Comparison of ENCODE assay signal across 1 cellular context in the genomic region with DNA sequence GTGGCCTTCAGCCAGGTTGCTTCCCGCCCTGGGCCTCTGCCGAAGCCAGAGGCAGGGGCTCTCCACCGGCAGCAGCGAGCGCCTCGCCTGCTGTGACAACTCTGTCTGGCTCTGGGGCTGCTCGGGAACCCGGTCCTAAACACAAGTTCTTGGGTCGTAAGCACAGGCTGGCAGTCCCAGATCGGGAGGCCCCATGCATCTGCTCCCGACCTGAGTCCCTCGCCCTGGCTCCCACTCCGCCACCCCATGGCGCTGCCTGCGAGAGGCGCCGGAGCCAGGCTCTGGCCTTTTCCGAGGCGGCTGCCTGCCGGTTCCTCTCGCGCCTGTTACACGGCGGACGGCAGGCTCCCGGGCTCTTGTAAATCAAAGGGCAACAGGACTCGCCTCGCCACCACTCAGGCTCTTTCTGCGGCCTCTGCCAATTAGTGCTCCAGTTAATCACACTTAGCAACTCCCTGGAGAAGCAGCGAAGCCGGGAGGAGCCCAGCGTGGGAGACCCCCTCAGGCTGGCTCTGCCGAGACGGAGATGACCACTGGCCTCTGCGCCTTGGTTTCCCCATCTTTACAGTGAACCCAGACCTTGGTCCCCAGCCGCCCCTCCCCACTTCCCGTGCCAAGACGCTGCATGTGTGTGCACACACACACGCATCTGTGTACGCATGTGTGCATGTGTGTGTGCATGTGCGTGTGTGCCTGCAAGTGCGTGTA.
TF ChIP-seq lines count a peak whose summit lies in the region.

No MANE protein-coding gene starts in this region.

TF ChIP-seq in H1, 55 proteins besides CTCF, POLR2A, EP300 and RAD21 (continued from another document):
- TF ChIP-seq PHF8 (conservative IDR thresholded peaks at IDR 0.05; ENCODE audit: low read depth, low read length) (no peak), GTF2F1 (IDR thresholded peaks at IDR 0.05; ENCODE audit: borderline replicate concordance, low read depth, low read length) (no peak), POLR2AphosphoS5 (IDR thresholded peaks at IDR 0.05; ENCODE audit: low read depth, low read length) (no peak), CBX5 (IDR thresholded peaks at IDR 0.05; ENCODE audit: low read depth, low read length) (no peak), BRCA1 (IDR thresholded peaks at IDR 0.05; ENCODE audit: low read depth, low read length) (no peak)
- TF ChIP-seq, protein P1, sequence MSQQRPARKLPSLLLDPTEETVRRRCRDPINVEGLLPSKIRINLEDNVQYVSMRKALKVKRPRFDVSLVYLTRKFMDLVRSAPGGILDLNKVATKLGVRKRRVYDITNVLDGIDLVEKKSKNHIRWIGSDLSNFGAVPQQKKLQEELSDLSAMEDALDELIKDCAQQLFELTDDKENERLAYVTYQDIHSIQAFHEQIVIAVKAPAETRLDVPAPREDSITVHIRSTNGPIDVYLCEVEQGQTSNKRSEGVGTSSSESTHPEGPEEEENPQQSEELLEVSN (IDR thresholded peaks at IDR 0.05): peak; percentile 39; the same call in 1 of the 2 replicates
